22 cellular contexts compared by ENCODE assay signal in genomic region chr6:136775081-136775480, GRCh38. TPM values are rescaled to one million over a fixed set of nuclear protein-coding genes. Genes with fewer than 3 reads are reported as not detected.
DNase-seq lines count a peak whose midpoint lies in the region; ATAC-seq and TF ChIP-seq lines count a peak whose summit lies in the region.
"Had no signal": no experiment of that assay in that cellular context is flagged by ENCODE, and none has a peak within 500 bp of the region (broad histone marks: within the 10 kb centered on the region; RNA-seq: fewer than 3 reads in every experiment).

No MANE protein-coding gene starts in this region.

- H3K4me3 Mint-ChIP-seq in MCF 10A (ENCODE audit: unreplicated experiment) = peak overlapping the region; percentile 52
- peak overlapping the region; percentile 67 for H3K4me3 Mint-ChIP-seq in activated T-helper 17 cell treated with anti-CD3 and anti-CD28 coated beads, Interleukin-2, amount 50 U/mL, for 72 hours
- no peak overlapping the region for H3K4me3 Mint-ChIP-seq in effector memory CD8-positive, alpha-beta T cell
- H3K4me3 Mint-ChIP-seq: activated naive CD8-positive, alpha-beta T cell treated with anti-CD3 and anti-CD28 coated beads, Interleukin-2, amount 10 ng/mL, durations not matched to agents 7 days and 5 days; neural crest cell had no signal

- no peak for ATAC-seq in activated T-helper 17 cell treated with anti-CD3 and anti-CD28 coated beads, Interleukin-2, amount 50 U/mL, for 72 hours (replicated peaks)
- no peak for ATAC-seq in lower lobe of right lung
- no peak for ATAC-seq in upper lobe of right lung
- ATAC-seq in effector memory CD8-positive, alpha-beta T cell (replicated peaks) = no peak

- no TSS peak for BruUV-seq in MCF 10A (replicated peaks; lab: Mats Ljungman, UMichigan)

- H3K27me3 ChIP-seq in breast epithelium (no peaks in the 10 kb centered on the region), lower lobe of right lung (ENCODE audit: low read depth) (no peaks in the 10 kb centered on the region), upper lobe of right lung (no peaks in the 10 kb centered on the region)
- H3K27me3 ChIP-seq: brain microvascular endothelial cell, colonic mucosa, left lung had no signal

- H3K36me3 ChIP-seq in breast epithelium (no peaks in the 10 kb centered on the region), lower lobe of right lung (no peaks in the 10 kb centered on the region), upper lobe of right lung (no peaks in the 10 kb centered on the region)
- H3K36me3 ChIP-seq: brain microvascular endothelial cell, colonic mucosa, left lung, prostate gland had no signal

- no peaks in the 10 kb centered on the region for H3K27me3 Mint-ChIP-seq in MCF 10A (ENCODE audit: insufficient read depth, unreplicated experiment)
- no peaks in the 10 kb centered on the region for H3K27me3 Mint-ChIP-seq in activated T-helper 17 cell treated with anti-CD3 and anti-CD28 coated beads, Interleukin-2, amount 50 U/mL, for 72 hours
- no peaks in the 10 kb centered on the region for H3K27me3 Mint-ChIP-seq in effector memory CD8-positive, alpha-beta T cell
- H3K27me3 Mint-ChIP-seq: activated naive CD8-positive, alpha-beta T cell treated with anti-CD3 and anti-CD28 coated beads, Interleukin-2, amount 10 ng/mL, durations not matched to agents 7 days and 5 days had no signal

- H3K4me1 ChIP-seq in breast epithelium (no peaks in the 10 kb centered on the region), lower lobe of right lung (peaks cover 48% of the 10 kb centered on the region), upper lobe of right lung (peaks cover 54% of the 10 kb centered on the region)
- H3K4me1 ChIP-seq: colonic mucosa had no signal

- no peak for TF ChIP-seq POLR2A in breast epithelium (IDR thresholded peaks at IDR 0.05)

- H3K9me3 Mint-ChIP-seq in MCF 10A (ENCODE audit: unreplicated experiment) = no peaks in the 10 kb centered on the region
- H3K9me3 Mint-ChIP-seq in activated T-helper 17 cell treated with anti-CD3 and anti-CD28 coated beads, Interleukin-2, amount 50 U/mL, for 72 hours = no peaks in the 10 kb centered on the region
- no peaks in the 10 kb centered on the region for H3K9me3 Mint-ChIP-seq in effector memory CD8-positive, alpha-beta T cell
- H3K9me3 Mint-ChIP-seq: activated naive CD8-positive, alpha-beta T cell treated with anti-CD3 and anti-CD28 coated beads, Interleukin-2, amount 10 ng/mL, durations not matched to agents 7 days and 5 days; neural crest cell had no signal

- DNase-seq in MCF 10A (ENCODE audit: unreplicated experiment) = no peak
- DNase-seq in breast epithelium (ENCODE audit: low spot score in 2 of 2) = no peak
- DNase-seq in lower lobe of right lung = no peak
- DNase-seq in upper lobe of right lung = no peak
- DNase-seq in Kasumi-1 (lab: John Stamatoyannopoulos, UW) = no peak
- no peak for DNase-seq in effector memory CD8-positive, alpha-beta T cell
- DNase-seq in substantia nigra (lab: John Stamatoyannopoulos, UW) = no peak
- DNase-seq: activated CD4-positive, alpha-beta T cell treated with anti-CD3 and anti-CD28 coated beads for 4 hours; activated naive CD8-positive, alpha-beta T cell treated with anti-CD3 and anti-CD28 coated beads, Interleukin-2, amount 10 ng/mL, durations not matched to agents 7 days and 5 days; brain microvascular endothelial cell; colonic mucosa; DMS 273 treated with DMSO at 0.1 percent for 48 hours; glutamatergic neuron; left lung; NCI-H1105; NCI-H446; SHP77 treated with DMSO at 0.1 percent for 48 hours; stimulated activated naive CD4-positive, alpha-beta T cell had no signal

- POLR2A ChIA-PET in MCF 10A (lab: Yijun Ruan, JAX) = interaction anchor here (0.6 to 5.2 kb wide), 10 partner anchors 12 to 1007 kb away, joined by 3 to 60 read pairs (median 6); partner anchors contain the start of gene MAP3K5

- intact Hi-C loops in MCF 10A (cut with micrococcal nuclease) (no loop called here), breast epithelium (cut with DNase I; ENCODE audit: low total_unique reads) (no loop called here), lower lobe of right lung (cut with DNase I) (no loop called here), upper lobe of right lung (cut with DNase I) (no loop called here)

- H3K36me3 Mint-ChIP-seq in MCF 10A (ENCODE audit: insufficient read depth, unreplicated experiment) = peaks cover 11% of the 10 kb centered on the region
- H3K36me3 Mint-ChIP-seq in activated T-helper 17 cell treated with anti-CD3 and anti-CD28 coated beads, Interleukin-2, amount 50 U/mL, for 72 hours (ENCODE audit: low read depth) = no peaks in the 10 kb centered on the region
- peaks cover 19% of the 10 kb centered on the region for H3K36me3 Mint-ChIP-seq in effector memory CD8-positive, alpha-beta T cell (ENCODE audit: insufficient read depth)

- H3K9me3 ChIP-seq in breast epithelium (no peaks in the 10 kb centered on the region), lower lobe of right lung (no peaks in the 10 kb centered on the region), upper lobe of right lung (no peaks in the 10 kb centered on the region)
- H3K9me3 ChIP-seq: colonic mucosa, left lung, prostate gland had no signal

- CTCF ChIA-PET in MCF 10A (lab: Yijun Ruan, JAX) = interaction anchor here (0.8 to 2.3 kb wide), 3 partner anchors 16 to 158 kb away, joined by 3 to 5 read pairs (median 3); no protein-coding TSS in a partner anchor

- H3K4me1 Mint-ChIP-seq in MCF 10A (ENCODE audit: insufficient read depth, unreplicated experiment) = peaks cover 21% of the 10 kb centered on the region
- peaks cover 51% of the 10 kb centered on the region for H3K4me1 Mint-ChIP-seq in activated T-helper 17 cell treated with anti-CD3 and anti-CD28 coated beads, Interleukin-2, amount 50 U/mL, for 72 hours
- peaks cover 34 to 45% of the 10 kb centered on the region in 2 donors for H3K4me1 Mint-ChIP-seq in effector memory CD8-positive, alpha-beta T cell (ENCODE audit: low read depth in 2 of 2)
- H3K4me1 Mint-ChIP-seq: neural crest cell had no signal

- peak overlapping the region; percentile 72 for H3K27ac Mint-ChIP-seq in MCF 10A (ENCODE audit: low read depth, unreplicated experiment)
- peak overlapping the region; percentile 87 for H3K27ac Mint-ChIP-seq in activated T-helper 17 cell treated with anti-CD3 and anti-CD28 coated beads, Interleukin-2, amount 50 U/mL, for 72 hours
- peak overlapping the region in 1 of 2 donors; percentile 78 for H3K27ac Mint-ChIP-seq in effector memory CD8-positive, alpha-beta T cell
- H3K27ac Mint-ChIP-seq: activated naive CD8-positive, alpha-beta T cell treated with anti-CD3 and anti-CD28 coated beads, Interleukin-2, amount 10 ng/mL, durations not matched to agents 7 days and 5 days had no signal

- TF ChIP-seq CTCF in MCF 10A (IDR thresholded peaks at IDR 0.05; ENCODE audit: unreplicated experiment) (no peak), breast epithelium (IDR thresholded peaks at IDR 0.05) (no peak), lower lobe of right lung (IDR thresholded peaks at IDR 0.05) (no peak), upper lobe of right lung (IDR thresholded peaks at IDR 0.05) (no peak)

- H3K4me3 ChIP-seq in breast epithelium (no peak overlapping the region), lower lobe of right lung (no peak overlapping the region), upper lobe of right lung (no peak overlapping the region)
- H3K4me3 ChIP-seq: colonic mucosa, left lung, prostate gland had no signal

- H3K27ac ChIP-seq in breast epithelium (no peak overlapping the region), lower lobe of right lung (peak overlapping the region; percentile 32), upper lobe of right lung (peak overlapping the region; percentile 26), substantia nigra (ENCODE audit: low read depth, low read length, poor library complexity, severe bottlenecking) (no peak overlapping the region)
- H3K27ac ChIP-seq: C4-2B, colonic mucosa, prostate gland had no signal

RNA-seq across cellular contexts. Expression of gene MAP3K5, which starts 17.2 kb away (rescaled TPM):
- total RNA-seq in MCF 10A (2022) = 7.6 and 8.4 TPM in 2 replicates
- 10 to 100 TPM; 18.6 to 40.0 (median 33.2) TPM for total RNA-seq in breast epithelium
- total RNA-seq in activated T-helper 17 cell treated with anti-CD3 and anti-CD28 coated beads, Interleukin-2, amount 50 U/mL, for 72 hours = 10 to 100 TPM; 13.8 to 20.1 TPM
- 32.0 TPM for total RNA-seq in lower lobe of right lung
- total RNA-seq in upper lobe of right lung = 32.5 TPM

RNA-seq across cellular contexts. Expression of gene PEX7, which starts 47.3 kb away (rescaled TPM):
- total RNA-seq in MCF 10A (2022) (6.0 and 8.2 TPM in 2 replicates), breast epithelium (10 to 100 TPM in 2 of 3 donors, 1 to 10 TPM in 1; 8.2 to 20.0 (median 19.3) TPM), lower lobe of right lung (5.6 TPM), upper lobe of right lung (5.6 TPM)
- total RNA-seq in activated T-helper 17 cell treated with anti-CD3 and anti-CD28 coated beads, Interleukin-2, amount 50 U/mL, for 72 hours = 1 to 10 TPM; 3.4 to 5.7 TPM

Comparison
In these comparisons a context has a peak if more than half of its experiments do, and no peak if none do; other contexts are left out.
1. H3K4me3 Mint-ChIP-seq: peak in MCF 10A (single experiment) and activated T-helper 17 cell treated with anti-CD3 and anti-CD28 coated beads, Interleukin-2, amount 50 U/mL, for 72 hours (single experiment); none in effector memory CD8-positive, alpha-beta T cell (0 of 2).
2. H3K27ac ChIP-seq: peak in lower lobe of right lung (single experiment) and upper lobe of right lung (single experiment); none in breast epithelium (0 of 2) and substantia nigra (single experiment).